Comparison of ENCODE assay signal across 1 cellular context in genomic region chr10:101588879-101589278, GRCh38.
TF ChIP-seq lines count a peak whose summit lies in the region.

No MANE protein-coding gene starts in this region.

TF ChIP-seq in HepG2, 621 proteins besides CTCF, POLR2A, EP300 and RAD21 (continued from another document):
- TF ChIP-seq, protein P1, sequence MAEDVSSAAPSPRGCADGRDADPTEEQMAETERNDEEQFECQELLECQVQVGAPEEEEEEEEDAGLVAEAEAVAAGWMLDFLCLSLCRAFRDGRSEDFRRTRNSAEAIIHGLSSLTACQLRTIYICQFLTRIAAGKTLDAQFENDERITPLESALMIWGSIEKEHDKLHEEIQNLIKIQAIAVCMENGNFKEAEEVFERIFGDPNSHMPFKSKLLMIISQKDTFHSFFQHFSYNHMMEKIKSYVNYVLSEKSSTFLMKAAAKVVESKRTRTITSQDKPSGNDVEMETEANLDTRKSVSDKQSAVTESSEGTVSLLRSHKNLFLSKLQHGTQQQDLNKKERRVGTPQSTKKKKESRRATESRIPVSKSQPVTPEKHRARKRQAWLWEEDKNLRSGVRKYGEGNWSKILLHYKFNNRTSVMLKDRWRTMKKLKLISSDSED (CRISPR knock-in tag; IDR thresholded peaks at IDR 0.05) = no peak
- TF ChIP-seq NFYB (CRISPR knock-in tag; IDR thresholded peaks at IDR 0.05) = peak; percentile 67
- TF ChIP-seq ZNF781 (CRISPR knock-in tag; IDR thresholded peaks at IDR 0.05; ENCODE audit: borderline replicate concordance, not compliant biosample characterization) = no peak
- TF ChIP-seq ZNF512B (CRISPR knock-in tag; IDR thresholded peaks at IDR 0.05; ENCODE audit: borderline replicate concordance) = no peak
- peak; percentile 76 for TF ChIP-seq FOSL2 (CRISPR knock-in tag; IDR thresholded peaks at IDR 0.05)
- peak; percentile 33; the same call in 1 of the 2 replicates for TF ChIP-seq RFXAP (CRISPR knock-in tag; IDR thresholded peaks at IDR 0.05; ENCODE audit: borderline replicate concordance)
- TF ChIP-seq NFYC (CRISPR knock-in tag; IDR thresholded peaks at IDR 0.05) = 0 out of 2 replicates have a peak, but pooled peaks have one; percentile 26
- peak; percentile 97 for TF ChIP-seq RFXANK (CRISPR knock-in tag; IDR thresholded peaks at IDR 0.05)
- TF ChIP-seq MEIS1 (CRISPR knock-in tag; IDR thresholded peaks at IDR 0.05; ENCODE audit: borderline replicate concordance) = no peak
